ENCODE assay signal across 19 cellular contexts in genomic region chr2:70746076-70746475, GRCh38. TPM values are rescaled to one million over a fixed set of nuclear protein-coding genes. Genes with fewer than 3 reads are reported as not detected.
A peak's percentile ranks its signal among the peaks of the same experiment; 100 is the strongest.
DNase-seq lines count a peak whose midpoint lies in the region; ATAC-seq and TF ChIP-seq lines count a peak whose summit lies in the region.
"Had no signal": no experiment of that assay in that cellular context is flagged by ENCODE, and none has a peak within 500 bp of the region (broad histone marks: within the 10 kb centered on the region; RNA-seq: fewer than 3 reads in every experiment).

No MANE protein-coding gene starts in this region.

- H3K27ac ChIP-seq in GM23338 (ENCODE audit: low read depth) (peak overlapping the region; percentile 12; the same call in 1 of the 2 replicates), VCaP (peak overlapping the region; percentile 11; the same call in 1 of the 2 replicates)
- H3K27ac ChIP-seq: BLaER1 treated with 17β-estradiol and CSF1 and Interleukin-3, amounts not matched to agents 10 nM and 100 nM; SJSA1 had no signal

- TF ChIP-seq CTCF in GM23338 (conservative IDR thresholded peaks at IDR 0.05; ENCODE audit: low read depth in 2 of 2) (no peak), VCaP (conservative IDR thresholded peaks at IDR 0.05) (no peak), neural crest cell (conservative IDR thresholded peaks at IDR 0.05) (no peak)

- H3K4me1 Mint-ChIP-seq in GM23338 (peaks cover 74% of the 10 kb centered on the region), neural crest cell (peaks cover 44% of the 10 kb centered on the region)
- H3K4me1 Mint-ChIP-seq: T-cell had no signal

- H3K4me2 ChIP-seq in GM23338: peak overlapping the region; percentile 7

- H3K36me3 ChIP-seq in GM23338 (ENCODE audit: insufficient read depth): no peaks in the 10 kb centered on the region
- H3K36me3 ChIP-seq: SJSA1 had no signal

- H3F3A ChIP-seq in GM23338 (replicated peaks; ENCODE audit: low read depth): no peaks in the 10 kb centered on the region; the same call in 1 of the 2 replicates

- H2AFZ ChIP-seq in GM23338: no peak overlapping the region

- peak overlapping the region; percentile 10; the same call in 1 of the 2 replicates for H3K4me3 ChIP-seq in GM23338
- H3K4me3 ChIP-seq: BLaER1 treated with 17β-estradiol and CSF1 and Interleukin-3, amounts not matched to agents 10 nM and 100 nM; SJSA1 had no signal

- no peak for DNase-seq in GM23338 (ENCODE audit: low spot score)
- DNase-seq in NCI-H1417 treated with DMSO at 0.1 percent for 48 hours (lab: John Stamatoyannopoulos, UW): peak; percentile 21
- no peak for DNase-seq in neural crest cell (ENCODE audit: low read depth, low spot score)
- DNase-seq: DMS153; H7; IMR-90; Kasumi-1; NCI-H1105 treated with DMSO at 0.1 percent for 48 hours; NCI-H2029 treated with DMSO at 0.1 percent for 48 hours; NCI-H524 treated with DMSO at 0.1 percent for 48 hours; NK-92 treated with Interleukin-12 subunit alpha and Interleukin-12 subunit beta, amount 100 ng/mL, for 24 hours; PC-3; T-cell had no signal

- H3K4me3 Mint-ChIP-seq in GM23338 (no peak overlapping the region), neural crest cell (no peak overlapping the region)
- H3K4me3 Mint-ChIP-seq: T-cell had no signal

- ATAC-seq in GM23338 (no peak), HG03520 (IDR thresholded peaks at IDR 0.05; ENCODE audit: unreplicated experiment) (no peak), GM18502 (IDR thresholded peaks at IDR 0.05; ENCODE audit: poor library complexity, unreplicated experiment) (no peak), GM21360 (IDR thresholded peaks at IDR 0.05; ENCODE audit: unreplicated experiment) (no peak)
- ATAC-seq: PC-3, T-cell had no signal

- H3K79me2 ChIP-seq in GM23338 (replicated peaks; ENCODE audit: insufficient read depth): peaks cover 100% of the 10 kb centered on the region

- H3K27ac Mint-ChIP-seq in GM23338 (no peak overlapping the region), neural crest cell (ENCODE audit: unreplicated experiment) (peak overlapping the region; percentile 37)
- H3K27ac Mint-ChIP-seq: T-cell had no signal

- H3K4me1 ChIP-seq in GM23338 (ENCODE audit: insufficient read depth): peaks cover 75% of the 10 kb centered on the region
- H3K4me1 ChIP-seq: SJSA1 had no signal

- no peaks in the 10 kb centered on the region for H3K27me3 ChIP-seq in GM23338 (ENCODE audit: insufficient read depth)
- H3K27me3 ChIP-seq: BLaER1 treated with 17β-estradiol and CSF1 and Interleukin-3, amounts not matched to agents 10 nM and 100 nM had no signal

- peaks cover 4% of the 10 kb centered on the region for H3K27me3 Mint-ChIP-seq in GM23338 (ENCODE audit: insufficient read depth, low read depth, poor library complexity)
- peaks cover 8% of the 10 kb centered on the region for H3K27me3 Mint-ChIP-seq in neural crest cell (ENCODE audit: low read depth)

- H3K9me3 Mint-ChIP-seq in GM23338 (no peaks in the 10 kb centered on the region), neural crest cell (peaks cover 4% of the 10 kb centered on the region)
- H3K9me3 Mint-ChIP-seq: T-cell had no signal

- no peaks in the 10 kb centered on the region for H3K9me2 ChIP-seq in GM23338 (ENCODE audit: insufficient read depth)

- peaks cover 87% of the 10 kb centered on the region for H4K20me1 ChIP-seq in GM23338 (replicated peaks; ENCODE audit: insufficient read depth)

- H3K36me3 Mint-ChIP-seq in GM23338 (ENCODE audit: low read depth) (peaks cover 15% of the 10 kb centered on the region), neural crest cell (ENCODE audit: low read depth) (no peaks in the 10 kb centered on the region)
- H3K36me3 Mint-ChIP-seq: T-cell had no signal

TF ChIP-seq in GM23338, 12 proteins besides CTCF, POLR2A, EP300 and RAD21:
- TF ChIP-seq NANOG (IDR thresholded peaks at IDR 0.05; ENCODE audit: borderline replicate concordance) (peak; percentile 39; the same call in 1 of the 2 replicates), ETS1 (IDR thresholded peaks at IDR 0.05) (no peak)

RNA-seq across cellular contexts. Expression of gene ADD2, which starts 21.9 kb away (rescaled TPM):
- 138 and 223 TPM in 2 replicates for total RNA-seq in GM23338 (2014; rRNA removed; shearing (Covaris generic))
- 34.6 and 40.2 TPM in 2 replicates for polyA plus RNA-seq in GM23338 (2016; fragmentation: Nextera tagmentation; extraction: Ambion mirVana)
- 31.6 and 31.8 TPM in 2 replicates for total RNA-seq in neural crest cell
- total RNA-seq: IMR-90, SJSA1 had no signal
- polyA plus RNA-seq: IMR-90 had no signal

RNA-seq across cellular contexts. Expression of gene FIGLA, which starts 44.4 kb away (rescaled TPM):
- total RNA-seq in GM23338 (2014; rRNA removed; shearing (Covaris generic)): not detected in 2 replicates
- polyA plus RNA-seq in GM23338 (2016; fragmentation: Nextera tagmentation; extraction: Ambion mirVana): not detected in 2 replicates
- total RNA-seq in neural crest cell: not detected in 2 replicates
- total RNA-seq: H7, IMR-90, PC-3, SJSA1, T-cell had no signal
- polyA plus RNA-seq: IMR-90 had no signal
